1 cellular context compared by ENCODE assay signal in the genomic region with DNA sequence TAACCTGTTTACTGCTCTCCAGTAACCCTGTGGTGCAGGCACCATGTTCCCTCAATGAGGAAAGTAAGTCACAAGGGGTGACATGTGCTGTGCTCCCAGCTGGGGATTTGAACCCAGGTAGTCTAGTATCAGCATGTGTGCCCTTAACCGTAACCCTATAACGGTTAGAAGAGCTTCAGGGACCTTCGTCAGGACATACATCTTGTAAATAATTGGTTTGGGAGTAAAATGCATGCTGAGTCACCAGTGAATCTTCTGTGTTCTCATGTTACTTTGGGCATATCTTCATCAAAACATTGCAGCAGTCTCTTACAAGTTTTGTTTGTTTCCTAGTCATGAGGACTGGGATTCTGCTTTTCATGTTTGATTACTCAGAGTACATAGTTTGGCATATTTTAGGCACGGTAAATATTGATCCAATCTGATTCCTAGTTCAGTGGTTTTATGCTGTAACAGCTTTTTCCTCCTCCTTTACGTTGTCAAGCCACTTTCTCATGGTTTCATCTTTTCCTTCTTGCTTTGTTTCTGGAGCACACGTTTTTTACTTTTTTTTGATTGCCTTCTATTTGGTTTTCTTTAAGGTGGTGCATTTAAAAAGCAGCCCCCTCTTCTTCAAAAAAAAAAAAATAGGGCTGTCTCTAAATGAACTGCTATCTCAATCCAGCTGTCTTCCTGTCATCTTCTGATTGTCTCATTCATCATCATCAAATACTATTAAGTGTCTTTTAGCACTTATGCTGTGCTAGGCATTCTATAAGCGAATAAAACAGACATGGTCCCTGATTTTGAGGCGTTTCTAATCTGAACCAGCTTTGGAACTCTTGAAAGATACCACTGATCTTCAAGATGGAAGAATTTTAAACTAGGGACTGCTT.
TF ChIP-seq lines count a peak whose summit lies in the region.

No MANE protein-coding gene starts in this region.

TF ChIP-seq in IMR-90, 13 proteins besides CTCF, POLR2A, EP300 and RAD21:
- TF ChIP-seq MAZ (IDR thresholded peaks at IDR 0.05; ENCODE audit: borderline replicate concordance, low read depth, low read length) (no peak), SMC3 (IDR thresholded peaks at IDR 0.05; ENCODE audit: low read depth, low read length) (no peak), RFX5 (IDR thresholded peaks at IDR 0.05; ENCODE audit: low read depth, low read length) (no peak), NFE2L2 (IDR thresholded peaks at IDR 0.05; ENCODE audit: low read depth, low read length) (peak; percentile 70; the same call in 1 of the 2 replicates), MXI1 (IDR thresholded peaks at IDR 0.05; ENCODE audit: borderline replicate concordance, low read depth, low read length) (0 out of 2 replicates have a peak, but pooled peaks have one; percentile 26), CHD1 (IDR thresholded peaks at IDR 0.05; ENCODE audit: low read depth, low read length) (no peak), FOS (IDR thresholded peaks at IDR 0.05; ENCODE audit: low read depth, low read length) (peak; percentile 69; the same call in 1 of the 2 replicates), BHLHE40 (IDR thresholded peaks at IDR 0.05; ENCODE audit: low read depth, low read length) (no peak), CEBPB (IDR thresholded peaks at IDR 0.05; ENCODE audit: low read depth, low read length) (peak; percentile 66), MAFK (IDR thresholded peaks at IDR 0.05; ENCODE audit: low read depth, low read length) (peak; percentile 45)
- TF ChIP-seq, protein P1, sequence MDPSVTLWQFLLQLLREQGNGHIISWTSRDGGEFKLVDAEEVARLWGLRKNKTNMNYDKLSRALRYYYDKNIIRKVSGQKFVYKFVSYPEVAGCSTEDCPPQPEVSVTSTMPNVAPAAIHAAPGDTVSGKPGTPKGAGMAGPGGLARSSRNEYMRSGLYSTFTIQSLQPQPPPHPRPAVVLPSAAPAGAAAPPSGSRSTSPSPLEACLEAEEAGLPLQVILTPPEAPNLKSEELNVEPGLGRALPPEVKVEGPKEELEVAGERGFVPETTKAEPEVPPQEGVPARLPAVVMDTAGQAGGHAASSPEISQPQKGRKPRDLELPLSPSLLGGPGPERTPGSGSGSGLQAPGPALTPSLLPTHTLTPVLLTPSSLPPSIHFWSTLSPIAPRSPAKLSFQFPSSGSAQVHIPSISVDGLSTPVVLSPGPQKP (IDR thresholded peaks at IDR 0.05; ENCODE audit: borderline replicate concordance, low read depth, low read length), result no peak
- TF ChIP-seq, protein P2, sequence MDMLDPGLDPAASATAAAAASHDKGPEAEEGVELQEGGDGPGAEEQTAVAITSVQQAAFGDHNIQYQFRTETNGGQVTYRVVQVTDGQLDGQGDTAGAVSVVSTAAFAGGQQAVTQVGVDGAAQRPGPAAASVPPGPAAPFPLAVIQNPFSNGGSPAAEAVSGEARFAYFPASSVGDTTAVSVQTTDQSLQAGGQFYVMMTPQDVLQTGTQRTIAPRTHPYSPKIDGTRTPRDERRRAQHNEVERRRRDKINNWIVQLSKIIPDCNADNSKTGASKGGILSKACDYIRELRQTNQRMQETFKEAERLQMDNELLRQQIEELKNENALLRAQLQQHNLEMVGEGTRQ (IDR thresholded peaks at IDR 0.05; ENCODE audit: low read depth, low read length), result no peak
TF ChIP-seq in IMR-90: peak in this region for 5.
